12 cellular contexts compared by ENCODE assay signal in genomic region chr17:9023389-9024210, GRCh38. TPM values are rescaled to one million over a fixed set of nuclear protein-coding genes. Genes with fewer than 3 reads are reported as not detected.
A peak's percentile ranks its signal among the peaks of the same experiment; 100 is the strongest.
DNase-seq lines count a peak whose midpoint lies in the region; ATAC-seq and TF ChIP-seq lines count a peak whose summit lies in the region.
"Had no signal": no experiment of that assay in that cellular context is flagged by ENCODE, and none has a peak within 500 bp of the region (broad histone marks: within the 10 kb centered on the region; RNA-seq: fewer than 3 reads in every experiment).

No MANE protein-coding gene starts in this region.

- intact Hi-C loops in CD4-positive, alpha-beta T cell (cut with DNase I, micrococcal nuclease): no loop called here
- intact Hi-C loops in left ventricle myocardium inferior (cut with micrococcal nuclease): no loop called here
- intact Hi-C loops in posterior vena cava (cut with DNase I): loop anchor here in 1 of 2 donors (10.0 kb wide), 1 partner anchor 71 kb away; no protein-coding TSS in a partner anchor
- intact Hi-C loops in mucosa of descending colon (cut with DNase I, micrococcal nuclease): no loop called here

- H3K27me3 ChIP-seq in CD4-positive, alpha-beta T cell (ENCODE audit: control insufficient read depth, insufficient read depth, low read length): peaks cover 73% of the 10 kb centered on the region
- H3K27me3 ChIP-seq in left ventricle myocardium inferior (ENCODE audit: low read depth): peaks cover 73% of the 10 kb centered on the region

- no peak for ATAC-seq in CD4-positive, alpha-beta T cell (ENCODE audit: poor library complexity)
- no peak for ATAC-seq in mucosa of descending colon

- no peak for TF ChIP-seq CTCF in CD4-positive, alpha-beta T cell (IDR thresholded peaks at IDR 0.05)
- TF ChIP-seq CTCF in left ventricle myocardium inferior (IDR thresholded peaks at IDR 0.05; ENCODE audit: borderline replicate concordance) (no peak), mucosa of descending colon (IDR thresholded peaks at IDR 0.05) (no peak)

- no peak overlapping the region for H3K27ac Mint-ChIP-seq in CD4-positive, alpha-beta T cell
- peak overlapping the region; percentile 75 to 86 (median 80) for H3K27ac Mint-ChIP-seq in IgD-negative memory B cell

- H3K27me3 Mint-ChIP-seq in CD4-positive, alpha-beta T cell: peaks cover 79% of the 10 kb centered on the region
- H3K27me3 Mint-ChIP-seq in IgD-negative memory B cell: peaks cover 37% of the 10 kb centered on the region

- no peaks in the 10 kb centered on the region for H3K9me3 Mint-ChIP-seq in CD4-positive, alpha-beta T cell
- peaks cover 0 to 2% (median 0%) of the 10 kb centered on the region in 3 donors for H3K9me3 Mint-ChIP-seq in IgD-negative memory B cell

- no peak for DNase-seq in CD4-positive, alpha-beta T cell
- no peak for DNase-seq in left ventricle myocardium inferior
- peak; percentile 48 for DNase-seq in posterior vena cava (ENCODE audit: low spot score)
- DNase-seq in NK-92 treated with Interleukin-12 subunit alpha and Interleukin-12 subunit beta, amount 100 ng/mL, for 24 hours (lab: John Stamatoyannopoulos, UW): no peak
- no peak for DNase-seq in mucosa of descending colon
- no peak for DNase-seq in 8988T
- DNase-seq in NCI-H2227 (lab: John Stamatoyannopoulos, UW; ENCODE audit: unreplicated experiment): no peak

- no peak overlapping the region for H3K27ac ChIP-seq in CD4-positive, alpha-beta T cell (ENCODE audit: low read depth, low read length)
- no peak overlapping the region for H3K27ac ChIP-seq in left ventricle myocardium inferior (replicated peaks)
- H3K27ac ChIP-seq: HL-60, prostate gland had no signal

- H3K9me3 ChIP-seq in CD4-positive, alpha-beta T cell (ENCODE audit: control insufficient read depth, low read length): no peaks in the 10 kb centered on the region
- H3K9me3 ChIP-seq in left ventricle myocardium inferior (replicated peaks) (no peaks in the 10 kb centered on the region), mucosa of descending colon (no peaks in the 10 kb centered on the region)
- H3K9me3 ChIP-seq: HAP-1, prostate gland had no signal

- H3K4me1 Mint-ChIP-seq in CD4-positive, alpha-beta T cell (ENCODE audit: low read depth): peaks cover 20% of the 10 kb centered on the region
- H3K4me1 Mint-ChIP-seq in IgD-negative memory B cell: peaks cover 6 to 18% (median 9%) of the 10 kb centered on the region in 3 donors

- POLR2A ChIA-PET in CD4-positive, alpha-beta T cell (lab: Charles Lee): no interaction called here

- peak overlapping the region; percentile 77 for H3K4me3 ChIP-seq in left ventricle myocardium inferior
- H3K4me3 ChIP-seq in mucosa of descending colon: no peak overlapping the region
- H3K4me3 ChIP-seq: HAP-1 had no signal

- CTCF ChIA-PET in CD4-positive, alpha-beta T cell (lab: Charles Lee): no interaction called here

- peaks cover 49% of the 10 kb centered on the region for H3K4me1 ChIP-seq in left ventricle myocardium inferior
- peaks cover 21% of the 10 kb centered on the region for H3K4me1 ChIP-seq in mucosa of descending colon (ENCODE audit: low read depth)
- H3K4me1 ChIP-seq: HAP-1 had no signal

- H3K36me3 ChIP-seq in left ventricle myocardium inferior (no peaks in the 10 kb centered on the region), mucosa of descending colon (ENCODE audit: low read depth) (no peaks in the 10 kb centered on the region)
- H3K36me3 ChIP-seq: HAP-1, prostate gland had no signal

- peaks cover 4% of the 10 kb centered on the region for H3K36me3 Mint-ChIP-seq in CD4-positive, alpha-beta T cell (ENCODE audit: low read depth)
- H3K36me3 Mint-ChIP-seq in IgD-negative memory B cell: no peaks in the 10 kb centered on the region

- H3K4me3 Mint-ChIP-seq in CD4-positive, alpha-beta T cell: peak overlapping the region; percentile 43
- peak overlapping the region; percentile 60 to 89 (median 74) for H3K4me3 Mint-ChIP-seq in IgD-negative memory B cell

RNA-seq across cellular contexts. Expression of gene NTN1, which starts 2.3 kb away (rescaled TPM):
- under 1 TPM; 0.08 to 0.14 TPM for total RNA-seq in CD4-positive, alpha-beta T cell
- polyA plus RNA-seq in IgD-negative memory B cell: not detected
- 60.3 TPM for total RNA-seq in left ventricle myocardium inferior
- total RNA-seq in posterior vena cava: 10 to 100 TPM in 1 of 2 donors, 1 to 10 TPM in 1; 6.9 to 15.4 TPM
- 10 to 100 TPM in 1 of 3 donors, 1 to 10 TPM in 2; 3.7 to 61.8 (median 4.0) TPM for total RNA-seq in mucosa of descending colon

RNA-seq across cellular contexts. Expression of gene PIK3R5, which starts 58.1 kb away (rescaled TPM):
- total RNA-seq in CD4-positive, alpha-beta T cell: 100 to 1,000 TPM; 153 to 159 TPM
- polyA plus RNA-seq in IgD-negative memory B cell: 30.7 TPM
- 2.7 TPM for total RNA-seq in left ventricle myocardium inferior
- 10 to 100 TPM; 15.2 to 18.0 TPM for total RNA-seq in posterior vena cava
- 10 to 100 TPM in 1 of 3 donors, 1 to 10 TPM in 2; 2.7 to 10.4 (median 6.8) TPM for total RNA-seq in mucosa of descending colon
- total RNA-seq: glomerular endothelial cell had no signal

Comparison
In these comparisons a context has a peak if more than half of its experiments do, and no peak if none do; other contexts are left out.
1. RNA of gene NTN1, which starts 2.3 kb away (total RNA-seq): 60.3 TPM in left ventricle myocardium inferior (single experiment), 6.9 to 15.4 TPM in posterior vena cava and 3.7 to 61.8 TPM in mucosa of descending colon; 0.08 to 0.14 TPM in CD4-positive, alpha-beta T cell; every median in the first group is over 4 times any median in the second.
2. RNA of gene PIK3R5, which starts 58.1 kb away (total RNA-seq): 153 to 159 TPM in CD4-positive, alpha-beta T cell; 15.2 to 18.0 TPM in posterior vena cava, 2.7 to 10.4 TPM in mucosa of descending colon and 2.7 TPM in left ventricle myocardium inferior (single experiment); every median in the first group is over 4 times any median in the second.